ENCODE assay signal across 23 cellular contexts in the genomic region with DNA sequence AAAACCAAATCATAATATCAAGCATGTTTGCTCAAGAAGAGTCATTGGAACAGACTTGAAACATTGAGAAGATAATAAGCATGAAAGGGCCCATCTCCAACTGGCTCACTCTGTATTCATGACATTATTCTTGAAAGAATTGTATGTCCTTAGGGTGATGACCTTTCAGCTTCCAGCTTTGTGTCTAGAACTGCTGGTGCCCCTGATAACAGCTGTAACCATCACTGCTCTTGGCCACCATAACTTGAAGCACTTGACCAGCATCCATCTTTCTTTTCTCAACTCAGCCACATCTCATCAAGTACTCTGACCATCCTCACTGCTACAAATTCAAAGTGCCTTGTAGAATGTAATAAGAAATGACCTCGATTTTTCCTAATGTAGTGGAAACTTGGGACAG.
"Had no signal": no experiment of that assay in that cellular context is flagged by ENCODE, and none has a peak within 500 bp of the region (broad histone marks: within the 10 kb centered on the region; RNA-seq: fewer than 3 reads in every experiment).

No MANE protein-coding gene starts in this region.

- H3K79me2 ChIP-seq: hepatocyte had no signal

- H3K4me2 ChIP-seq: hepatocyte had no signal

- H3K27ac ChIP-seq: hepatocyte, ovary, skin epidermis, suprapubic skin, thoracic aorta, tibial artery, upper lobe of right lung had no signal

- H3K36me3 ChIP-seq: ovary, suprapubic skin, thoracic aorta, upper lobe of right lung had no signal

- H3K27me3 ChIP-seq: hepatocyte, ovary, suprapubic skin, tibial artery, upper lobe of right lung had no signal

- H3K27me3 Mint-ChIP-seq: naive B cell; progenitor cell of endocrine pancreas; stimulated activated naive CD8-positive, alpha-beta T cell treated with anti-CD3 and anti-CD28 coated beads, Interleukin-15, Interleukin-2, amounts not matched to agents 100 ng/mL and 50 ng/mL, for 24 hours had no signal

- H3K36me3 Mint-ChIP-seq: naive B cell; natural killer cell; stimulated activated effector memory CD8-positive, alpha-beta T cell treated with anti-CD3 and anti-CD28 coated beads, Interleukin-12 subunit alpha, Interleukin-12 subunit beta, amount 100 ng/mL, for 72 hours had no signal

- H3K9me3 ChIP-seq: ovary, suprapubic skin, thoracic aorta, tibial artery, upper lobe of right lung had no signal

- H3K27ac Mint-ChIP-seq: mesothelial cell of epicardium; naive B cell; natural killer cell; nephron progenitor cell; progenitor cell of endocrine pancreas; stimulated activated effector memory CD8-positive, alpha-beta T cell treated with anti-CD3 and anti-CD28 coated beads, Interleukin-12 subunit alpha, Interleukin-12 subunit beta, amount 100 ng/mL, for 72 hours; stimulated activated naive CD8-positive, alpha-beta T cell treated with anti-CD3 and anti-CD28 coated beads, Interleukin-15, Interleukin-2, amounts not matched to agents 100 ng/mL and 50 ng/mL, for 24 hours had no signal

- H3K4me3 Mint-ChIP-seq: mesothelial cell of epicardium; naive B cell; natural killer cell; nephron progenitor cell; stimulated activated effector memory CD8-positive, alpha-beta T cell treated with anti-CD3 and anti-CD28 coated beads, Interleukin-12 subunit alpha, Interleukin-12 subunit beta, amount 100 ng/mL, for 72 hours; stimulated activated naive CD8-positive, alpha-beta T cell treated with anti-CD3 and anti-CD28 coated beads, Interleukin-15, Interleukin-2, amounts not matched to agents 100 ng/mL and 50 ng/mL, for 24 hours had no signal

- DNase-seq: islet precursor cell; mesendoderm; naive B cell; natural killer cell; nephron progenitor cell; ovary; stimulated activated CD4-positive, alpha-beta T cell treated with anti-CD3 and anti-CD28 coated beads, Interleukin-4, amount 100 ng/mL, for 24 hours; stimulated activated naive CD4-positive, alpha-beta T cell; tibial artery; trophoblast cell; upper lobe of right lung had no signal

- H3K4me3 ChIP-seq: hepatocyte, lung, ovary, skin epidermis, suprapubic skin, thoracic aorta, tibial artery, upper lobe of right lung had no signal

- H2AFZ ChIP-seq: hepatocyte had no signal

- ATAC-seq: left lobe of liver; natural killer cell; right cardiac atrium; sciatic nerve; stimulated activated effector memory CD8-positive, alpha-beta T cell treated with anti-CD3 and anti-CD28 coated beads, Interleukin-12 subunit alpha, Interleukin-12 subunit beta, amount 100 ng/mL, for 72 hours; upper lobe of right lung had no signal

- H3K4me1 Mint-ChIP-seq: naive B cell; natural killer cell; nephron progenitor cell; stimulated activated effector memory CD8-positive, alpha-beta T cell treated with anti-CD3 and anti-CD28 coated beads, Interleukin-12 subunit alpha, Interleukin-12 subunit beta, amount 100 ng/mL, for 72 hours had no signal

- H3K9me3 Mint-ChIP-seq: mesothelial cell of epicardium; naive B cell; nephron progenitor cell; stimulated activated naive CD8-positive, alpha-beta T cell treated with anti-CD3 and anti-CD28 coated beads, Interleukin-15, Interleukin-2, amounts not matched to agents 100 ng/mL and 50 ng/mL, for 24 hours had no signal
